Comparison of ENCODE assay signal across 21 cellular contexts in genomic region chr2:121092095-121092494, GRCh38.
"Had no signal": no experiment of that assay in that cellular context is flagged by ENCODE, and none has a peak within 500 bp of the region (broad histone marks: within the 10 kb centered on the region; RNA-seq: fewer than 3 reads in every experiment).

No MANE protein-coding gene starts in this region.

- ATAC-seq: activated CD8-positive, alpha-beta memory T cell treated with anti-CD3 and anti-CD28 coated beads, Interleukin-2, amount 10 ng/mL, durations not matched to agents 7 days and 5 days; effector memory CD8-positive, alpha-beta T cell; gastroesophageal sphincter; natural killer cell treated with Interleukin-12 subunit alpha and Interleukin-12 subunit beta and Interleukin-15 and Interleukin-18, amount 100 ng/mL, for 72 hours; T-cell had no signal

- H3K27ac ChIP-seq: ascending aorta, breast epithelium, gastroesophageal sphincter, left ventricle myocardium inferior, right atrium auricular region, upper lobe of left lung had no signal

- H3K27me3 ChIP-seq: ascending aorta, breast epithelium, right atrium auricular region, upper lobe of left lung had no signal

- DNase-seq: activated CD4-positive, alpha-beta memory T cell treated with anti-CD3 and anti-CD28 coated beads for 36 hours; activated CD8-positive, alpha-beta memory T cell treated with anti-CD3 and anti-CD28 coated beads, Interleukin-2, amount 10 ng/mL, durations not matched to agents 7 days and 5 days; activated naive CD4-positive, alpha-beta T cell treated with anti-CD3 and anti-CD28 coated beads for 36 hours; activated T-cell treated with anti-CD3 and anti-CD28 coated beads, Interleukin-2, amount 50 U/mL, for 1 hour; dermis blood vessel endothelial cell; effector memory CD8-positive, alpha-beta T cell; erythroblast; left ventricle myocardium inferior; nucleus accumbens; stimulated activated CD4-positive, alpha-beta T cell treated with anti-CD3 and anti-CD28 coated beads, Interleukin-4, amount 100 ng/mL, for 24 hours; stimulated activated naive CD4-positive, alpha-beta T cell treated with Interleukin-2 at 50 U/mL for 16 hours; T-cell; T-helper 9 cell; upper lobe of left lung had no signal

- FAIRE-seq: keratinocyte had no signal

- H3K4me3 ChIP-seq: ascending aorta, breast epithelium, gastroesophageal sphincter, left ventricle myocardium inferior, right atrium auricular region, skin epidermis, upper lobe of left lung had no signal

- H3K4me1 ChIP-seq: breast epithelium, left ventricle myocardium inferior, right atrium auricular region, upper lobe of left lung had no signal

- H3K9me3 ChIP-seq: ascending aorta, breast epithelium, gastroesophageal sphincter, right atrium auricular region, upper lobe of left lung had no signal

- H3K36me3 ChIP-seq: ascending aorta, breast epithelium, gastroesophageal sphincter, left ventricle myocardium inferior, right atrium auricular region, upper lobe of left lung had no signal
